ENCODE assay signal across 1 cellular context in genomic region chr14:77145975-77146740, GRCh38.
TF ChIP-seq lines count a peak whose summit lies in the region.

No MANE protein-coding gene starts in this region.

TF ChIP-seq in GM23338, 12 proteins besides CTCF, POLR2A, EP300 and RAD21:
- TF ChIP-seq EZH2 (IDR thresholded peaks at IDR 0.05; ENCODE audit: low read depth, unreplicated experiment): no peak
- TF ChIP-seq EZH2phosphoT487 (IDR thresholded peaks at IDR 0.05; ENCODE audit: unreplicated experiment): no peak
- TF ChIP-seq REST (IDR thresholded peaks at IDR 0.05; ENCODE audit: unreplicated experiment): no peak
- no peak for TF ChIP-seq STAT1 (IDR thresholded peaks at IDR 0.05; ENCODE audit: unreplicated experiment)
- TF ChIP-seq NANOG (IDR thresholded peaks at IDR 0.05; ENCODE audit: borderline replicate concordance): no peak
- TF ChIP-seq ZNF331 (CRISPR knock-in tag; IDR thresholded peaks at IDR 0.05; ENCODE audit: low read depth): no peak
